ENCODE assay signal across 8 cellular contexts in the genomic region with DNA sequence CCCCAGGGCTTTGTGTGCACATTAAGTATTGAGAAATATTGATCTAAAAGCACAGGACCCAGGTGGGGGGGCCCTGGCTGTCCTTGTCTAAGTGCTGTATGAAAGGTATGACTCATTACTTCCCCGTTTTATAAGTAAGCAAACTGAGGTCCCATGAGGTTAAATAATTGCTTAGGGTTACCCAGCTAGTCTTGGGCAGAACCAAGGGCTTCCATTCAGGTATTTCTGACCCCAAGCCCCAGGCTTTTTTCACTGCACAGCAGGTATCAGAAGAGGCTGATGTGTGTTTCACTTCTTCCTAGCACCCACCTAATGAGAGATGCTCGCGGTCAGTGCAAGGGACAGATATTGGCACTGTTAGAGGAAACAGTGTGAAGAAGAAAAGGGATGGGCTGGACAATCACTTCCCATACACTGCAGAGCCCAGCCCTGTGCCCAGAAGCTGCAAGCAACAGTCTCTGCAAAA. TPM values are rescaled to one million over a fixed set of nuclear protein-coding genes. Genes with fewer than 3 reads are reported as not detected.
DNase-seq lines count a peak whose midpoint lies in the region; ATAC-seq, FAIRE-seq and TF ChIP-seq lines count a peak whose summit lies in the region.

No MANE protein-coding gene starts in this region.

- no peaks in the 10 kb centered on the region for H3K79me2 ChIP-seq in trophoblast cell (ENCODE audit: control insufficient read depth, insufficient read depth, low read length, poor library complexity)

- peak overlapping the region; percentile 45 to 58 for H3K4me3 ChIP-seq in CD4-positive, alpha-beta memory T cell (ENCODE audit: low read length in 2 of 2)
- H3K4me3 ChIP-seq in bronchial epithelial cell (ENCODE audit: low read depth, low read length) (no peak overlapping the region), rectal smooth muscle tissue (ENCODE audit: low read length) (peak overlapping the region; percentile 28), trophoblast cell (ENCODE audit: low read depth, low read length) (no peak overlapping the region)

- peak overlapping the region; percentile 80 to 93 (median 88) for H3K4me3 Mint-ChIP-seq in CD4-positive, alpha-beta memory T cell

- H2BK12ac ChIP-seq in trophoblast cell (ENCODE audit: low read length), result no peak overlapping the region

- no peak overlapping the region for H2BK120ac ChIP-seq in trophoblast cell (ENCODE audit: insufficient read depth, low read length, poor library complexity)

- no peak overlapping the region for H4K8ac ChIP-seq in trophoblast cell (ENCODE audit: low read depth, low read length)

- ATAC-seq in GM21526 (IDR thresholded peaks at IDR 0.05; ENCODE audit: low FRiP score, unreplicated experiment), result peak; percentile 48

- peak overlapping the region; percentile 79 for H3K27ac ChIP-seq in CD4-positive, alpha-beta memory T cell (ENCODE audit: low read depth, low read length)
- H3K27ac ChIP-seq in rectal smooth muscle tissue (ENCODE audit: low read depth, low read length) (no peak overlapping the region), trophoblast cell (ENCODE audit: low read depth, low read length) (no peak overlapping the region)

- H3K9ac ChIP-seq in rectal smooth muscle tissue (ENCODE audit: low read length) (peak overlapping the region; percentile 3), trophoblast cell (ENCODE audit: low read length) (no peak overlapping the region)

- no peak overlapping the region for H3K4ac ChIP-seq in trophoblast cell (ENCODE audit: low read depth, low read length)

- TF ChIP-seq CTCF in bronchial epithelial cell (IDR thresholded peaks at IDR 0.05; ENCODE audit: insufficient read depth, low read length, severe bottlenecking), result no peak

- peak overlapping the region; percentile 93 to 100 (median 97) for H3K27ac Mint-ChIP-seq in CD4-positive, alpha-beta memory T cell

- no peaks in the 10 kb centered on the region for H3K9me3 Mint-ChIP-seq in CD4-positive, alpha-beta memory T cell

- H3K4me2 ChIP-seq in trophoblast cell (ENCODE audit: low read length), result no peak overlapping the region

- H3K27me3 ChIP-seq in CD4-positive, alpha-beta memory T cell (ENCODE audit: insufficient read depth, low read length), result no peaks in the 10 kb centered on the region
- no peaks in the 10 kb centered on the region for H3K27me3 ChIP-seq in bronchial epithelial cell (ENCODE audit: control insufficient read depth, insufficient read depth, low read length)
- no peaks in the 10 kb centered on the region for H3K27me3 ChIP-seq in rectal smooth muscle tissue (ENCODE audit: control insufficient read depth, insufficient read depth, low read length)
- H3K27me3 ChIP-seq in trophoblast cell (ENCODE audit: insufficient read depth, low read length), result no peaks in the 10 kb centered on the region

- H2BK5ac ChIP-seq in trophoblast cell (ENCODE audit: low read depth, low read length, poor library complexity), result no peak overlapping the region

- H3K18ac ChIP-seq in trophoblast cell (ENCODE audit: low read length), result no peak overlapping the region

- no peak overlapping the region for H4K91ac ChIP-seq in trophoblast cell (ENCODE audit: low read depth, low read length)

- DNase-seq in CD4-positive, alpha-beta memory T cell, result peak in 4 of 5 donors; percentile 13 to 81 (median 24)
- DNase-seq in NOMO-1 (lab: John Stamatoyannopoulos, UW; ENCODE audit: unreplicated experiment in 2 of 2) (peak; percentile 60 to 67), bronchial epithelial cell (ENCODE audit: low read depth) (peak; percentile 27), hepatic stellate cell (ENCODE audit: low spot score) (no peak), DMS 273 treated with DMSO at 0.1 percent for 48 hours (lab: John Stamatoyannopoulos, UW) (no peak), trophoblast cell (no peak)

- peaks cover 64 to 100% (median 88%) of the 10 kb centered on the region in 4 donors for H3K4me1 Mint-ChIP-seq in CD4-positive, alpha-beta memory T cell

- no peaks in the 10 kb centered on the region for H3K36me3 ChIP-seq in CD4-positive, alpha-beta memory T cell (ENCODE audit: insufficient read depth, low read length)
- H3K36me3 ChIP-seq in bronchial epithelial cell (ENCODE audit: control insufficient read depth, insufficient read depth, low read length) (no peaks in the 10 kb centered on the region), rectal smooth muscle tissue (ENCODE audit: control insufficient read depth, insufficient read depth, low read length) (no peaks in the 10 kb centered on the region), trophoblast cell (ENCODE audit: control insufficient read depth in 1 of 2, insufficient read depth in 2 of 2, low read length in 2 of 2) (peaks cover 2 to 4% of the 10 kb centered on the region in 2 experiments)

- H4K12ac ChIP-seq in trophoblast cell (ENCODE audit: low read depth, low read length), result no peak overlapping the region

- no peaks in the 10 kb centered on the region for H3K27me3 Mint-ChIP-seq in CD4-positive, alpha-beta memory T cell

- intact Hi-C loops in CD4-positive, alpha-beta memory T cell (cut with micrococcal nuclease), result loop anchor here (2.0 to 10.0 kb wide), 4 partner anchors 17 to 1487 kb away; no protein-coding TSS in a partner anchor

- no peak overlapping the region for H3K23ac ChIP-seq in trophoblast cell (ENCODE audit: low read length)

- FAIRE-seq in bronchial epithelial cell (lab: Jason Lieb, UNC), result no peak

- CTCF ChIA-PET in CD4-positive, alpha-beta memory T cell (lab: Charles Lee; ENCODE audit: partially characterized antibody), result interaction anchor here (0.8 to 7.0 kb wide), 7 partner anchors 11 to 68 kb away, joined by 3 to 46 read pairs (median 3); no protein-coding TSS in a partner anchor

- H3K14ac ChIP-seq in trophoblast cell (ENCODE audit: low read length), result no peak overlapping the region

- H2AK5ac ChIP-seq in trophoblast cell (ENCODE audit: low read length), result no peak overlapping the region

- POLR2A ChIA-PET in CD4-positive, alpha-beta memory T cell (lab: Charles Lee; ENCODE audit: partially characterized antibody), result interaction anchor here (0.6 to 4.9 kb wide), 19 partner anchors 11 to 1488 kb away, joined by 3 to 193 read pairs (median 5); partner anchors contain the start of genes GPR68, PPP4R3A and TRIP11

- H2AFZ ChIP-seq in trophoblast cell (ENCODE audit: insufficient read depth, low read length, poor library complexity), result no peak overlapping the region

- WGBS in trophoblast cell (ENCODE audit: extremely low coverage, insufficient coverage, insufficient read length), result no CpG with 5 or more reads among the region's 3 CpGs

- H3K9me3 ChIP-seq in CD4-positive, alpha-beta memory T cell (ENCODE audit: control insufficient read depth in 1 of 2, low read length in 2 of 2), result no peaks in the 10 kb centered on the region
- peaks cover 10% of the 10 kb centered on the region for H3K9me3 ChIP-seq in trophoblast cell (ENCODE audit: insufficient read depth, low read depth, low read length)

- H3K79me1 ChIP-seq in trophoblast cell (ENCODE audit: low read length), result no peaks in the 10 kb centered on the region

- H3K4me1 ChIP-seq in CD4-positive, alpha-beta memory T cell (ENCODE audit: insufficient read depth, low read length), result peaks cover 95% of the 10 kb centered on the region
- H3K4me1 ChIP-seq in rectal smooth muscle tissue (ENCODE audit: control insufficient read depth, insufficient read depth, low read length), result no peaks in the 10 kb centered on the region
- peaks cover 0 to 5% of the 10 kb centered on the region in 2 experiments for H3K4me1 ChIP-seq in trophoblast cell (ENCODE audit: control insufficient read depth in 1 of 2, insufficient read depth in 2 of 2, low read length in 2 of 2)

- peaks cover 0 to 3% of the 10 kb centered on the region in 2 donors for H3K36me3 Mint-ChIP-seq in CD4-positive, alpha-beta memory T cell

RNA-seq across cellular contexts. Expression of gene TC2N, which starts 4.7 kb away (rescaled TPM):
- 100 to 1,000 TPM; 320 to 325 TPM for total RNA-seq in CD4-positive, alpha-beta memory T cell
- polyA plus RNA-seq in CD4-positive, alpha-beta memory T cell, result 100 to 1,000 TPM; 234 to 261 TPM
- total RNA-seq in bronchial epithelial cell, result 46.1 and 48.1 TPM in 2 replicates
- 12.1 and 12.5 TPM in 2 replicates for polyA plus RNA-seq in trophoblast cell (2013)

Comparison
In these comparisons a context has a peak if more than half of its experiments do, and no peak if none do; other contexts are left out.
1. DNase-seq: peak in CD4-positive, alpha-beta memory T cell (4 of 5), NOMO-1 (2 of 2) and bronchial epithelial cell (single experiment); none in hepatic stellate cell (single experiment), DMS 273 treated with DMSO at 0.1 percent for 48 hours (single experiment) and trophoblast cell (0 of 2).
2. H3K4me3 ChIP-seq: peak in CD4-positive, alpha-beta memory T cell (2 of 2) and rectal smooth muscle tissue (single experiment); none in bronchial epithelial cell (single experiment) and trophoblast cell (single experiment).